In genomic region chr11:8681837-8682218, GRCh38 we compare ENCODE assay signal across 8 cellular contexts. TPM values are rescaled to one million over a fixed set of nuclear protein-coding genes. Genes with fewer than 3 reads are reported as not detected.
A peak's percentile ranks its signal among the peaks of the same experiment; 100 is the strongest.
DNase-seq lines count a peak whose midpoint lies in the region.

No MANE protein-coding gene starts in this region.

- peaks cover 36% of the 10 kb centered on the region for H3K4me1 Mint-ChIP-seq in T-helper 1 cell treated with Interleukin-12 subunit alpha and Interleukin-12 subunit beta and Interleukin-4 antibody, amounts not matched to agents 30 μg/mL and 1 μg/mL, for 36 hours (ENCODE audit: low read depth)

- no peaks in the 10 kb centered on the region for H3K27me3 Mint-ChIP-seq in T-helper 1 cell treated with Interleukin-12 subunit alpha and Interleukin-12 subunit beta and Interleukin-4 antibody, amounts not matched to agents 30 μg/mL and 1 μg/mL, for 36 hours (ENCODE audit: low read depth)

- H3K27ac ChIP-seq in layer of hippocampus (ENCODE audit: low read depth, low read length) (peak overlapping the region; percentile 94), temporal lobe (ENCODE audit: low read depth, low read length) (peak overlapping the region; percentile 70)

- H3K4me3 Mint-ChIP-seq in T-helper 1 cell treated with Interleukin-12 subunit alpha and Interleukin-12 subunit beta and Interleukin-4 antibody, amounts not matched to agents 30 μg/mL and 1 μg/mL, for 36 hours = peak overlapping the region; percentile 92

- H3K36me3 Mint-ChIP-seq in T-helper 1 cell treated with Interleukin-12 subunit alpha and Interleukin-12 subunit beta and Interleukin-4 antibody, amounts not matched to agents 30 μg/mL and 1 μg/mL, for 36 hours (ENCODE audit: low read depth) = peaks cover 46% of the 10 kb centered on the region

- peak overlapping the region; percentile 87 for H3K4me3 ChIP-seq in adipocyte (ENCODE audit: low read length)

- no peaks in the 10 kb centered on the region for H3K9me3 Mint-ChIP-seq in T-helper 1 cell treated with Interleukin-12 subunit alpha and Interleukin-12 subunit beta and Interleukin-4 antibody, amounts not matched to agents 30 μg/mL and 1 μg/mL, for 36 hours

- H3K9ac ChIP-seq in adipocyte (ENCODE audit: low read length) = peak overlapping the region; percentile 99

- H3K9me3 ChIP-seq in adipocyte (ENCODE audit: control insufficient read depth, low read length) = no peaks in the 10 kb centered on the region

- peak overlapping the region; percentile 96 for H3K27ac Mint-ChIP-seq in T-helper 1 cell treated with Interleukin-12 subunit alpha and Interleukin-12 subunit beta and Interleukin-4 antibody, amounts not matched to agents 30 μg/mL and 1 μg/mL, for 36 hours

- H3K36me3 ChIP-seq in adipocyte (ENCODE audit: control insufficient read depth, insufficient read depth, low read length, severe bottlenecking) = peaks cover 41% of the 10 kb centered on the region

- H3K4me1 ChIP-seq in adipocyte (ENCODE audit: control insufficient read depth, insufficient read depth, low read length) = peaks cover 28% of the 10 kb centered on the region

- H3K27me3 ChIP-seq in adipocyte (replicated peaks; ENCODE audit: control insufficient read depth, insufficient read depth, low read length) (no peaks in the 10 kb centered on the region), layer of hippocampus (ENCODE audit: control insufficient read depth, insufficient read depth, low read length) (no peaks in the 10 kb centered on the region)

- DNase-seq in T-helper 1 cell (no peak), adipocyte (ENCODE audit: low read depth) (no peak), NCI-H1930 (lab: John Stamatoyannopoulos, UW) (no peak), DMS53 treated with DMSO at 0.1 percent for 48 hours (lab: John Stamatoyannopoulos, UW; ENCODE audit: unreplicated experiment) (no peak), SHP77 treated with DMSO at 0.1 percent for 48 hours (lab: John Stamatoyannopoulos, UW) (no peak)

RNA-seq across cellular contexts. Expression of gene TRIM66, which starts 0.6 kb away (rescaled TPM):
- 1.2 TPM for total RNA-seq in temporal lobe

RNA-seq across cellular contexts. Expression of gene RPL27A, which starts 0.8 kb away (rescaled TPM):
- 526 TPM for total RNA-seq in temporal lobe
